ENCODE assay signal across 8 cellular contexts in genomic region chr9:127734247-127734746, GRCh38. TPM values are rescaled to one million over a fixed set of nuclear protein-coding genes. Genes with fewer than 3 reads are reported as not detected.
A peak's percentile ranks its signal among the peaks of the same experiment; 100 is the strongest.
DNase-seq lines count a peak whose midpoint lies in the region; ATAC-seq, FAIRE-seq and TF ChIP-seq lines count a peak whose summit lies in the region.

No MANE protein-coding gene starts in this region.

- peak overlapping the region; percentile 64; the same call in 1 of the 2 replicates for H2AFZ ChIP-seq in DND-41 (ENCODE audit: low read depth, low read length)

- ATAC-seq in DND-41 (ENCODE audit: insufficient read depth, low read depth) = no peak
- 0 out of 2 replicates have a peak, but pooled peaks have one; percentile 1 for ATAC-seq in Panc1
- no peak for ATAC-seq in pancreas

- H3K27me3 ChIP-seq in DND-41 (ENCODE audit: insufficient read depth, low read length, poor library complexity) = no peaks in the 10 kb centered on the region
- no peaks in the 10 kb centered on the region for H3K27me3 ChIP-seq in Panc1 (ENCODE audit: control insufficient read depth, insufficient read depth, low read length)
- no peaks in the 10 kb centered on the region for H3K27me3 ChIP-seq in pancreas

- POLR2A ChIA-PET in Panc1 (lab: Charles Lee) = no interaction called here

- TSS peak; percentile 76 for BruUV-seq in Panc1 (replicated peaks; lab: Mats Ljungman, UMichigan)

- peak overlapping the region; percentile 79 for H3K4me2 ChIP-seq in DND-41 (ENCODE audit: insufficient read depth, low read length)

- CTCF ChIA-PET in Panc1 (lab: Charles Lee) = interaction anchor here (0.6 to 1.4 kb wide), 6 partner anchors 9 to 135 kb away, joined by 3 to 14 read pairs (median 3); no protein-coding TSS in a partner anchor

- H3K4me1 ChIP-seq in DND-41 (ENCODE audit: insufficient read depth, low read length) (peaks cover 21% of the 10 kb centered on the region), Panc1 (ENCODE audit: control insufficient read depth, insufficient read depth, low read length) (no peaks in the 10 kb centered on the region), pancreas (peaks cover 0 to 6% (median 4%) of the 10 kb centered on the region in 3 donors)

- WGBS in pancreas, 2 donors = 30 to 34% methylated on average over 22 of the region's 22 CpGs

- peaks cover 12% of the 10 kb centered on the region; the same call in 1 of the 2 replicates for H3K36me3 ChIP-seq in DND-41 (ENCODE audit: insufficient read depth, low read length)
- no peaks in the 10 kb centered on the region for H3K36me3 ChIP-seq in Panc1 (ENCODE audit: control insufficient read depth, insufficient read depth, low read length)
- H3K36me3 ChIP-seq in pancreas = no peaks in the 10 kb centered on the region

- FAIRE-seq in pancreas (lab: Jason Lieb, UNC) = no peak

- DNase-seq in DND-41 = no peak
- no peak for DNase-seq in Panc1 (ENCODE audit: low read depth, low spot score)
- no peak for DNase-seq in epithelial cell of prostate (ENCODE audit: low read depth, low spot score)
- peak in 2 of 6 donors; percentile 66 to 86 for DNase-seq in pancreas
- no peak for DNase-seq in NCI-H526 treated with DMSO at 0.1 percent for 48 hours (lab: John Stamatoyannopoulos, UW)
- no peak for DNase-seq in NCI-H2107 (lab: John Stamatoyannopoulos, UW)
- no peak for DNase-seq in stimulated activated CD4-positive, alpha-beta T cell treated with anti-CD3 and anti-CD28 coated beads, Interleukin-4, amount 100 ng/mL, for 1 hour
- no peak for DNase-seq in Kasumi-1 (lab: John Stamatoyannopoulos, UW)

- H3K4me3 ChIP-seq in DND-41 (ENCODE audit: low read depth in 1 of 2, low read length in 2 of 2) (peak overlapping the region in 1 of 2 experiments; percentile 59; a peak in 3 of 4 replicates), Panc1 (ENCODE audit: low read depth in 2 of 2, low read length in 2 of 2) (peak overlapping the region; percentile 63 to 65), pancreas (peak overlapping the region; percentile 61 to 94 (median 68))

- TF ChIP-seq CTCF in DND-41 (IDR thresholded peaks at IDR 0.05; ENCODE audit: borderline replicate concordance, extremely low read depth, low read length, poor library complexity, severe bottlenecking) (no peak), Panc1 (IDR thresholded peaks at IDR 0.05) (no peak; the same call in 1 of the 2 replicates), pancreas (IDR thresholded peaks at IDR 0.05) (no peak)

- intact Hi-C loops in Panc1 (cut with micrococcal nuclease; ENCODE audit: unreplicated experiment) (loop anchor here (2.0 to 10.0 kb wide), 2 partner anchors 51 to 149 kb away; no protein-coding TSS in a partner anchor), pancreas (cut with DNase I) (loop anchor here in 2 of 3 donors (5.0 to 10.0 kb wide), 2 partner anchors 142 to 239 kb away; no protein-coding TSS in a partner anchor)

- H3K27ac ChIP-seq in DND-41 (ENCODE audit: low read length) (peak overlapping the region; percentile 91), Panc1 (ENCODE audit: low read length) (peak overlapping the region; percentile 44), epithelial cell of prostate (peak overlapping the region; percentile 80), pancreas (peak overlapping the region in 3 of 4 donors; percentile 93 to 94 (median 93))

- H3K9me3 ChIP-seq in DND-41 (ENCODE audit: insufficient read depth, low read length, severe bottlenecking) (no peaks in the 10 kb centered on the region), Panc1 (ENCODE audit: control insufficient read depth, insufficient read depth, low read depth, low read length) (no peaks in the 10 kb centered on the region), pancreas (no peaks in the 10 kb centered on the region)

- H3K79me2 ChIP-seq in DND-41 (ENCODE audit: insufficient read depth, low read length) = 0 out of 2 replicates have a peak, but pooled peaks cover 2% of the 10 kb centered on the region

- peak overlapping the region; percentile 85 for H3K9ac ChIP-seq in DND-41 (ENCODE audit: low read depth, low read length)

- in situ Hi-C loops in Panc1 (cut with HindIII; ENCODE audit: low pct_unique_long_range_greater_than_20kb, low sequenced_read_pairs) = no loop called here

- 0 out of 2 replicates have a peak, but pooled peaks cover 4% of the 10 kb centered on the region for H4K20me1 ChIP-seq in DND-41 (ENCODE audit: insufficient read depth, low read length)

RNA-seq across cellular contexts. Expression of gene TOR2A, which starts 0.8 kb away (rescaled TPM):
- total RNA-seq in Panc1 (2021; ENCODE audit: unreplicated experiment) (8.2 TPM), pancreas (1 to 10 TPM; 4.2 to 9.0 (median 5.8) TPM)
- 8.3 TPM for polyA plus RNA-seq in Panc1 (2012; ENCODE audit: insufficient read length)
- 10 to 100 TPM; 10.1 to 17.5 TPM for polyA plus RNA-seq in pancreas

RNA-seq across cellular contexts. Expression of gene TTC16, which starts 18.4 kb away (rescaled TPM):
- 0.05 TPM for total RNA-seq in Panc1 (2021; ENCODE audit: unreplicated experiment)
- 0.12 TPM for polyA plus RNA-seq in Panc1 (2012; ENCODE audit: insufficient read length)
- under 1 TPM in 2 of 6 donors, not detected in 4; 0.03 to 0.09 TPM for total RNA-seq in pancreas
- polyA plus RNA-seq in pancreas = under 1 TPM; 0.02 to 0.04 TPM

RNA-seq across cellular contexts. Expression of gene PTRH1, which starts 18.8 kb away (rescaled TPM):
- total RNA-seq in Panc1 (2021; ENCODE audit: unreplicated experiment) = 13.8 TPM
- polyA plus RNA-seq in Panc1 (2012; ENCODE audit: insufficient read length) = 17.5 TPM
- 10 to 100 TPM in 2 of 6 donors, 1 to 10 TPM in 4; 5.6 to 11.9 (median 9.0) TPM for total RNA-seq in pancreas
- 10 to 100 TPM; 11.5 to 13.4 TPM for polyA plus RNA-seq in pancreas

RNA-seq across cellular contexts. Expression of gene CFAP157, which starts 27.5 kb away (rescaled TPM):
- total RNA-seq in Panc1 (2021; ENCODE audit: unreplicated experiment) (not detected), pancreas (under 1 TPM in 5 of 6 donors, not detected in 1; 0.12 to 0.39 (median 0.22) TPM)
- 1.8 TPM for polyA plus RNA-seq in Panc1 (2012; ENCODE audit: insufficient read length)
- polyA plus RNA-seq in pancreas = 1 to 10 TPM; 1.6 to 2.1 TPM

RNA-seq across cellular contexts. Expression of gene SH2D3C, which starts 44.2 kb away (rescaled TPM):
- total RNA-seq in Panc1 (2021; ENCODE audit: unreplicated experiment) (0.49 TPM), pancreas (1 to 10 TPM; 1.4 to 4.8 (median 1.8) TPM)
- polyA plus RNA-seq in Panc1 (2012; ENCODE audit: insufficient read length) = 0.86 TPM
- polyA plus RNA-seq in pancreas = 1 to 10 TPM; 6.9 to 7.1 TPM
